Comparison of ENCODE assay signal across 8 cellular contexts in genomic region chr17:7885357-7886226, GRCh38. TPM values are rescaled to one million over a fixed set of nuclear protein-coding genes. Genes with fewer than 3 reads are reported as not detected.
DNase-seq lines count a peak whose midpoint lies in the region; ATAC-seq and TF ChIP-seq lines count a peak whose summit lies in the region.

No MANE protein-coding gene starts in this region.

- TF ChIP-seq CTCF in fibroblast of mammary gland (conservative IDR thresholded peaks at IDR 0.05; ENCODE audit: control insufficient read depth, insufficient read depth, low read depth, low read length) (no peak), nephron progenitor cell (IDR thresholded peaks at IDR 0.05) (no peak), upper lobe of left lung (IDR thresholded peaks at IDR 0.05) (no peak)

- no peak for TF ChIP-seq EP300 in upper lobe of left lung (IDR thresholded peaks at IDR 0.05)

- peaks cover 4% of the 10 kb centered on the region for H3K27me3 Mint-ChIP-seq in nephron progenitor cell (ENCODE audit: low read depth, poor library complexity)

- H3K36me3 Mint-ChIP-seq in nephron progenitor cell (ENCODE audit: low read depth) = peaks cover 12% of the 10 kb centered on the region

- H2AFZ ChIP-seq in GM23248 = peak overlapping the region; percentile 77

- H3K4me1 Mint-ChIP-seq in nephron progenitor cell = peaks cover 5% of the 10 kb centered on the region

- no peaks in the 10 kb centered on the region for H3K9me3 Mint-ChIP-seq in nephron progenitor cell

- H3K27ac ChIP-seq in BLaER1 = peak overlapping the region; percentile 98
- peak overlapping the region; percentile 90 for H3K27ac ChIP-seq in GM23248
- peak overlapping the region; percentile 89 to 96 (median 92) for H3K27ac ChIP-seq in upper lobe of left lung

- H3K9ac ChIP-seq in BLaER1 (peak overlapping the region; percentile 98), GM23248 (peak overlapping the region; percentile 82)

- DNase-seq in GM23248 (peak; percentile 66), NCI-H774 (lab: John Stamatoyannopoulos, UW) (peak; percentile 12), activated T-cell treated with anti-CD3 and anti-CD28 coated beads for 24 hours (ENCODE audit: low read depth) (peak; percentile 21), fibroblast of mammary gland (ENCODE audit: low read depth) (no peak), nephron progenitor cell (peak; percentile 76), upper lobe of left lung (peak; percentile 73 to 92)

- peak overlapping the region; percentile 63 for H3K4me3 Mint-ChIP-seq in nephron progenitor cell

- H4K20me1 ChIP-seq in BLaER1 (peaks cover 28% of the 10 kb centered on the region), GM23248 (ENCODE audit: insufficient read depth) (no peaks in the 10 kb centered on the region)

- peak in 2 of 4 donors; percentile 32 to 65 for TF ChIP-seq POLR2A in upper lobe of left lung (IDR thresholded peaks at IDR 0.05)

- 1% methylated on average over 14 to 48 of the region's 65 CpGs for WGBS in GM23248 (ENCODE audit: low coverage in 1 of 2, low lambda C conversion rate in 2 of 2, missing lambda C conversion rate in 2 of 2), 2 experiments
- 1% methylated on average over 19 to 48 of the region's 65 CpGs for WGBS in upper lobe of left lung, 2 donors

- peaks cover 27% of the 10 kb centered on the region for H3K79me2 ChIP-seq in GM23248 (ENCODE audit: insufficient read depth)

- no peak overlapping the region for H3K27ac Mint-ChIP-seq in nephron progenitor cell

- ATAC-seq in upper lobe of left lung (ENCODE audit: low FRiP score in 2 of 2) = peak in 1 of 2 donors; percentile 5
- no peak for ATAC-seq in GM21526 (IDR thresholded peaks at IDR 0.05; ENCODE audit: low FRiP score, unreplicated experiment)

- peak overlapping the region; percentile 92 for H3K4me3 ChIP-seq in BLaER1
- H3K4me3 ChIP-seq in GM23248 = peak overlapping the region; percentile 90
- H3K4me3 ChIP-seq in fibroblast of mammary gland (ENCODE audit: control insufficient read depth, low read depth, low read length) = peak overlapping the region; percentile 75
- H3K4me3 ChIP-seq in upper lobe of left lung = peak overlapping the region; percentile 62 to 96 (median 78)

- peaks cover 62% of the 10 kb centered on the region for H3K4me1 ChIP-seq in BLaER1
- peaks cover 38% of the 10 kb centered on the region for H3K4me1 ChIP-seq in GM23248 (ENCODE audit: insufficient read depth)
- H3K4me1 ChIP-seq in upper lobe of left lung = peaks cover 56 to 68% (median 62%) of the 10 kb centered on the region in 4 donors

- in situ Hi-C loops in GM23248 (cut with MboI) = no loop called here

- H3K36me3 ChIP-seq in BLaER1 = peaks cover 34% of the 10 kb centered on the region
- H3K36me3 ChIP-seq in GM23248 (ENCODE audit: low read depth) = no peaks in the 10 kb centered on the region
- H3K36me3 ChIP-seq in upper lobe of left lung = peaks cover 0 to 18% (median under 1%) of the 10 kb centered on the region in 4 donors

- H3K4me2 ChIP-seq in BLaER1 (peak overlapping the region; percentile 96), GM23248 (ENCODE audit: unreplicated experiment) (peak overlapping the region; percentile 86)

- H3K9me2 ChIP-seq in GM23248 (ENCODE audit: insufficient read depth) = no peaks in the 10 kb centered on the region

- H3K9me3 ChIP-seq in BLaER1 (no peaks in the 10 kb centered on the region), GM23248 (ENCODE audit: low read depth) (no peaks in the 10 kb centered on the region), upper lobe of left lung (no peaks in the 10 kb centered on the region)

- H3F3A ChIP-seq in GM23248 (ENCODE audit: insufficient read depth) = peaks cover 38% of the 10 kb centered on the region

- H3K27me3 ChIP-seq in BLaER1 = no peaks in the 10 kb centered on the region
- no peaks in the 10 kb centered on the region for H3K27me3 ChIP-seq in GM23248 (replicated peaks; ENCODE audit: insufficient read depth)
- no peaks in the 10 kb centered on the region for H3K27me3 ChIP-seq in upper lobe of left lung

RNA-seq across cellular contexts. Expression of gene CHD3, which starts 3.0 kb away (rescaled TPM):
- total RNA-seq in GM23248 (2014; rRNA removed; shearing (Covaris generic)) = 56.5 and 73.6 TPM in 2 replicates
- polyA plus RNA-seq in GM23248 (2016; fragmentation: Nextera tagmentation; extraction: Ambion mirVana) = 14.0 and 16.0 TPM in 2 replicates
- 100 to 1,000 TPM in 2 of 6 donors, 10 to 100 TPM in 4; 68.1 to 183 (median 91.3) TPM for total RNA-seq in upper lobe of left lung

RNA-seq across cellular contexts. Expression of gene CYB5D1, which starts 27.8 kb away (rescaled TPM):
- total RNA-seq in GM23248 (2014; rRNA removed; shearing (Covaris generic)) = 11.0 and 20.6 TPM in 2 replicates
- polyA plus RNA-seq in GM23248 (2016; fragmentation: Nextera tagmentation; extraction: Ambion mirVana) = 8.6 and 9.9 TPM in 2 replicates
- 10 to 100 TPM in 2 of 6 donors, 1 to 10 TPM in 4; 5.2 to 12.4 (median 7.3) TPM for total RNA-seq in upper lobe of left lung

RNA-seq across cellular contexts. Expression of gene NAA38, which starts 28.2 kb away (rescaled TPM):
- total RNA-seq in GM23248 (2014; rRNA removed; shearing (Covaris generic)) = 70.4 and 71.5 TPM in 2 replicates
- polyA plus RNA-seq in GM23248 (2016; fragmentation: Nextera tagmentation; extraction: Ambion mirVana) = 185 and 196 TPM in 2 replicates
- total RNA-seq in upper lobe of left lung = 100 to 1,000 TPM in 2 of 6 donors, 10 to 100 TPM in 4; 50.0 to 111 (median 75.5) TPM

RNA-seq across cellular contexts. Expression of gene RNF227, which starts 30.5 kb away (rescaled TPM):
- 4.3 and 15.3 TPM in 2 replicates for total RNA-seq in GM23248 (2014; rRNA removed; shearing (Covaris generic))
- 3.1 and 4.3 TPM in 2 replicates for polyA plus RNA-seq in GM23248 (2016; fragmentation: Nextera tagmentation; extraction: Ambion mirVana)
- 10 to 100 TPM in 1 of 6 donors, 1 to 10 TPM in 5; 5.5 to 24.5 (median 6.3) TPM for total RNA-seq in upper lobe of left lung

RNA-seq across cellular contexts. Expression of gene TMEM88, which starts 30.7 kb away (rescaled TPM):
- not detected in 2 replicates for total RNA-seq in GM23248 (2014; rRNA removed; shearing (Covaris generic))
- 0.23 TPM in 1 of 2 replicates, not detected in the other for polyA plus RNA-seq in GM23248 (2016; fragmentation: Nextera tagmentation; extraction: Ambion mirVana)
- 10 to 100 TPM in 2 of 6 donors, 1 to 10 TPM in 3, not detected in 1; 1.6 to 16.1 (median 9.3) TPM for total RNA-seq in upper lobe of left lung
